Comparison of ENCODE assay signal across 9 cellular contexts in genomic region chr22:20982563-20982882, GRCh38. TPM values are rescaled to one million over a fixed set of nuclear protein-coding genes. Genes with fewer than 3 reads are reported as not detected.
A peak's percentile ranks its signal among the peaks of the same experiment; 100 is the strongest.
DNase-seq lines count a peak whose midpoint lies in the region; ATAC-seq and TF ChIP-seq lines count a peak whose summit lies in the region.
"Had no signal": no experiment of that assay in that cellular context is flagged by ENCODE, and none has a peak within 500 bp of the region (broad histone marks: within the 10 kb centered on the region; RNA-seq: fewer than 3 reads in every experiment).

No MANE protein-coding gene starts in this region.

- H3K4me1 ChIP-seq in breast epithelium (peaks cover 4 to 21% of the 10 kb centered on the region in 2 donors), mesodermal cell (ENCODE audit: control insufficient read depth, insufficient read depth, low read length, poor library complexity, severe bottlenecking) (peaks cover 11% of the 10 kb centered on the region)

- H3K27me3 ChIP-seq in breast epithelium, result no peaks in the 10 kb centered on the region

- TF ChIP-seq CTCF in breast epithelium (IDR thresholded peaks at IDR 0.05), result no peak

- H3K36me3 ChIP-seq in breast epithelium (no peaks in the 10 kb centered on the region), mesodermal cell (ENCODE audit: control insufficient read depth, insufficient read depth, low read length) (peaks cover 32% of the 10 kb centered on the region)

- H3K9me3 ChIP-seq in breast epithelium (no peaks in the 10 kb centered on the region), mesodermal cell (ENCODE audit: control insufficient read depth, low read length) (peaks cover 12% of the 10 kb centered on the region)

- intact Hi-C loops in breast epithelium (cut with DNase I; ENCODE audit: low total_unique reads), result no loop called here

- peak overlapping the region; percentile 85 to 92 (median 86) for H3K4me3 ChIP-seq in breast epithelium
- H3K4me3 ChIP-seq in mesodermal cell (ENCODE audit: extremely low read depth, insufficient read depth, low read length, poor library complexity, severe bottlenecking), result peak overlapping the region; percentile 83

- 9% methylated on average over 10 to 12 of the region's 12 CpGs for WGBS in mesodermal cell (ENCODE audit: insufficient coverage in 2 of 2), 2 experiments

- DNase-seq in breast epithelium (ENCODE audit: low spot score in 2 of 2) (no peak), NCI-H510A (lab: John Stamatoyannopoulos, UW) (no peak), SW480 (ENCODE audit: low spot score) (no peak), GF-D8 (lab: John Stamatoyannopoulos, UW) (no peak), HT-29 (ENCODE audit: low spot score) (no peak)

- H3K27ac ChIP-seq in breast epithelium (peak overlapping the region; percentile 92), mesodermal cell (ENCODE audit: low read depth, low read length, severe bottlenecking) (no peak overlapping the region)

- TF ChIP-seq POLR2A in breast epithelium (IDR thresholded peaks at IDR 0.05), result no peak

- peak; percentile 12 for ATAC-seq in GM18498 (IDR thresholded peaks at IDR 0.05; ENCODE audit: unreplicated experiment)
- ATAC-seq in HG03175 (IDR thresholded peaks at IDR 0.05; ENCODE audit: unreplicated experiment), result peak; percentile 11

RNA-seq across cellular contexts. Expression of gene LZTR1, which starts 0.4 kb away (rescaled TPM):
- 10 to 100 TPM; 37.6 to 59.0 (median 46.2) TPM for total RNA-seq in breast epithelium
- polyA plus RNA-seq in mesodermal cell (2013, experiment 1 of 2), result 28.4 TPM
- 21.9 TPM for polyA plus RNA-seq in mesodermal cell (2013, experiment 2 of 2)
- total RNA-seq in HT-29 (2014; rRNA removed; shearing (Covaris generic)), result 27.5 and 35.1 TPM in 2 replicates

RNA-seq across cellular contexts. Expression of gene AIFM3, which starts 15.5 kb away (rescaled TPM):
- total RNA-seq in breast epithelium, result 1 to 10 TPM; 1.6 to 3.3 (median 2.2) TPM
- polyA plus RNA-seq in mesodermal cell (2013, experiment 1 of 2), result 0.59 TPM
- 1.1 TPM for polyA plus RNA-seq in mesodermal cell (2013, experiment 2 of 2)
- total RNA-seq in HT-29 (2014; rRNA removed; shearing (Covaris generic)), result 30.9 and 41.7 TPM in 2 replicates

RNA-seq across cellular contexts. Expression of gene THAP7, which starts 19.4 kb away (rescaled TPM):
- 10 to 100 TPM; 35.8 to 59.9 (median 52.4) TPM for total RNA-seq in breast epithelium
- 15.6 TPM for polyA plus RNA-seq in mesodermal cell (2013, experiment 1 of 2)
- 12.6 TPM for polyA plus RNA-seq in mesodermal cell (2013, experiment 2 of 2)
- 60.1 and 75.4 TPM in 2 replicates for total RNA-seq in HT-29 (2014; rRNA removed; shearing (Covaris generic))

RNA-seq across cellular contexts. Expression of gene P2RX6, which starts 32.4 kb away (rescaled TPM):
- 1 to 10 TPM in 1 of 3 donors, not detected in 2; 1.6 TPM for total RNA-seq in breast epithelium
- 2.5 TPM for polyA plus RNA-seq in mesodermal cell (2013, experiment 1 of 2)
- polyA plus RNA-seq in mesodermal cell (2013, experiment 2 of 2), result 2.1 TPM
- total RNA-seq in HT-29 (2014; rRNA removed; shearing (Covaris generic)), result 1.0 and 1.5 TPM in 2 replicates

RNA-seq across cellular contexts. Expression of gene SLC7A4, which starts 49.8 kb away (rescaled TPM):
- total RNA-seq in breast epithelium, result 1 to 10 TPM; 1.6 to 2.4 (median 2.0) TPM
- polyA plus RNA-seq in mesodermal cell (2013, experiment 1 of 2), result 0.85 TPM
- 1.6 TPM for polyA plus RNA-seq in mesodermal cell (2013, experiment 2 of 2)
- not detected in 2 replicates for total RNA-seq in HT-29 (2014; rRNA removed; shearing (Covaris generic))
- total RNA-seq: M059J had no signal
